19 cellular contexts compared by ENCODE assay signal in genomic region chr3:13348100-13348499, GRCh38.
DNase-seq lines count a peak whose midpoint lies in the region; ATAC-seq, FAIRE-seq and TF ChIP-seq lines count a peak whose summit lies in the region.
"Had no signal": no experiment of that assay in that cellular context is flagged by ENCODE, and none has a peak within 500 bp of the region (broad histone marks: within the 10 kb centered on the region; RNA-seq: fewer than 3 reads in every experiment).

No MANE protein-coding gene starts in this region.

- intact Hi-C loops in activated CD8-positive, alpha-beta T cell treated with anti-CD3 and anti-CD28 coated beads for 36 hours (cut with micrococcal nuclease) = loop anchor here (5.0 kb wide), 1 partner anchor 104 kb away; no protein-coding TSS in a partner anchor
- intact Hi-C loops in kidney (cut with DNase I) = no loop called here
- intact Hi-C loops in heart right ventricle (cut with DNase I) = no loop called here

- no peak for FAIRE-seq in kidney (lab: Jason Lieb, UNC)
- FAIRE-seq: islet of Langerhans, urothelium cell line had no signal

- TF ChIP-seq CTCF in activated CD8-positive, alpha-beta T cell treated with anti-CD3 and anti-CD28 coated beads for 36 hours (IDR thresholded peaks at IDR 0.05) = no peak
- no peak for TF ChIP-seq CTCF in kidney (IDR thresholded peaks at IDR 0.05; ENCODE audit: borderline replicate concordance, extremely low read depth, insufficient read depth)
- TF ChIP-seq CTCF in heart right ventricle (IDR thresholded peaks at IDR 0.05) = no peak

- peaks cover 3% of the 10 kb centered on the region; the same call in 1 of the 2 replicates for H3K36me3 ChIP-seq in iPS DF 6.9 (ENCODE audit: control insufficient read depth, insufficient read depth, low read length)
- peaks cover 25% of the 10 kb centered on the region for H3K36me3 ChIP-seq in thymus (ENCODE audit: control insufficient read depth, insufficient read depth)
- peaks cover 7 to 21% of the 10 kb centered on the region in 2 donors for H3K36me3 ChIP-seq in kidney (ENCODE audit: control insufficient read depth in 1 of 2, insufficient read depth in 2 of 2, low read length in 2 of 2)
- peaks cover 0 to 26% (median 0%) of the 10 kb centered on the region in 9 donors for H3K36me3 ChIP-seq in heart right ventricle
- H3K36me3 ChIP-seq: colonic mucosa had no signal

- H3K4me1 ChIP-seq in iPS DF 6.9 (ENCODE audit: control insufficient read depth, insufficient read depth, low read length) = peaks cover 22% of the 10 kb centered on the region
- H3K4me1 ChIP-seq in thymus (ENCODE audit: control insufficient read depth, insufficient read depth, low read length) = peaks cover 72% of the 10 kb centered on the region
- no peaks in the 10 kb centered on the region for H3K4me1 ChIP-seq in kidney (ENCODE audit: control insufficient read depth in 1 of 2, insufficient read depth in 1 of 2, low read depth in 1 of 2, low read length in 2 of 2)
- peaks cover 0 to 30% (median 6%) of the 10 kb centered on the region in 9 donors for H3K4me1 ChIP-seq in heart right ventricle
- H3K4me1 ChIP-seq: colonic mucosa, HAP-1 had no signal

- WGBS in iPS DF 6.9 (ENCODE audit: insufficient coverage, insufficient read length) = no CpG with 5 or more reads among the region's 3 CpGs
- 91% methylated on average over 3 of the region's 3 CpGs for WGBS in thymus
- 86 to 89% methylated on average over 3 of the region's 3 CpGs for WGBS in heart right ventricle, 2 donors

- POLR2A ChIA-PET in activated CD8-positive, alpha-beta T cell treated with anti-CD3 and anti-CD28 coated beads for 36 hours (lab: Charles Lee) = interaction anchor here (0.7 to 4.0 kb wide), 5 partner anchors 13 to 72 kb away, joined by 3 to 20 read pairs (median 3); partner anchors contain the start of gene NUP210

- H3K4me3 Mint-ChIP-seq in activated naive CD4-positive, alpha-beta T cell treated with anti-CD3 and anti-CD28 coated beads, Interleukin-2, amount 10 ng/mL, durations not matched to agents 7 days and 5 days = no peak overlapping the region
- no peak overlapping the region for H3K4me3 Mint-ChIP-seq in activated CD8-positive, alpha-beta T cell treated with anti-CD3 and anti-CD28 coated beads for 36 hours

- no peak for ATAC-seq in activated CD8-positive, alpha-beta T cell treated with anti-CD3 and anti-CD28 coated beads for 36 hours
- ATAC-seq in heart right ventricle = no peak
- ATAC-seq: Panc1, SK-N-SH treated with all-trans-retinoic acid at 6 μM for 48 hours had no signal

- H3K27me3 ChIP-seq in iPS DF 6.9 (ENCODE audit: control insufficient read depth, insufficient read depth, low read length) = no peaks in the 10 kb centered on the region
- H3K27me3 ChIP-seq in thymus (ENCODE audit: control insufficient read depth, insufficient read depth) = no peaks in the 10 kb centered on the region
- peaks cover 0 to 3% (median 0%) of the 10 kb centered on the region in 7 donors for H3K27me3 ChIP-seq in heart right ventricle
- H3K27me3 ChIP-seq: colonic mucosa had no signal

- H3K9me3 Mint-ChIP-seq in activated naive CD4-positive, alpha-beta T cell treated with anti-CD3 and anti-CD28 coated beads, Interleukin-2, amount 10 ng/mL, durations not matched to agents 7 days and 5 days = no peaks in the 10 kb centered on the region
- H3K9me3 Mint-ChIP-seq in activated CD8-positive, alpha-beta T cell treated with anti-CD3 and anti-CD28 coated beads for 36 hours = no peaks in the 10 kb centered on the region

- H3K27ac Mint-ChIP-seq in activated naive CD4-positive, alpha-beta T cell treated with anti-CD3 and anti-CD28 coated beads, Interleukin-2, amount 10 ng/mL, durations not matched to agents 7 days and 5 days = peak overlapping the region; percentile 93
- peak overlapping the region; percentile 68 for H3K27ac Mint-ChIP-seq in activated CD8-positive, alpha-beta T cell treated with anti-CD3 and anti-CD28 coated beads for 36 hours

- H3K9me3 ChIP-seq in iPS DF 6.9 (ENCODE audit: control insufficient read depth, insufficient read depth, low read length) (no peaks in the 10 kb centered on the region), thymus (ENCODE audit: control insufficient read depth) (no peaks in the 10 kb centered on the region), kidney (ENCODE audit: control insufficient read depth in 1 of 2, low read length in 2 of 2) (no peaks in the 10 kb centered on the region), heart right ventricle (peaks cover 0 to 7% (median 0%) of the 10 kb centered on the region in 11 donors)
- H3K9me3 ChIP-seq: colonic mucosa, HAP-1 had no signal

- H3K4me3 ChIP-seq in iPS DF 6.9 (ENCODE audit: low read length) (no peak overlapping the region), thymus (ENCODE audit: low read length) (no peak overlapping the region), kidney (ENCODE audit: low read length in 2 of 2) (no peak overlapping the region), heart right ventricle (no peak overlapping the region)
- H3K4me3 ChIP-seq: colonic mucosa, HAP-1 had no signal

- no peaks in the 10 kb centered on the region for H3K27me3 Mint-ChIP-seq in activated naive CD4-positive, alpha-beta T cell treated with anti-CD3 and anti-CD28 coated beads, Interleukin-2, amount 10 ng/mL, durations not matched to agents 7 days and 5 days
- H3K27me3 Mint-ChIP-seq in activated CD8-positive, alpha-beta T cell treated with anti-CD3 and anti-CD28 coated beads for 36 hours = no peaks in the 10 kb centered on the region

- peak overlapping the region; percentile 98 for H3K27ac ChIP-seq in iPS DF 6.9 (ENCODE audit: low read length)
- H3K27ac ChIP-seq in thymus (ENCODE audit: low read depth) = peak overlapping the region; percentile 89
- no peak overlapping the region for H3K27ac ChIP-seq in kidney (ENCODE audit: low read depth in 2 of 2, low read length in 2 of 2)
- H3K27ac ChIP-seq in heart right ventricle = peak overlapping the region in 1 of 10 donors; percentile 6
- H3K27ac ChIP-seq: colonic mucosa had no signal

- peaks cover 74% of the 10 kb centered on the region for H3K36me3 Mint-ChIP-seq in activated naive CD4-positive, alpha-beta T cell treated with anti-CD3 and anti-CD28 coated beads, Interleukin-2, amount 10 ng/mL, durations not matched to agents 7 days and 5 days
- H3K36me3 Mint-ChIP-seq in activated CD8-positive, alpha-beta T cell treated with anti-CD3 and anti-CD28 coated beads for 36 hours (ENCODE audit: low read depth) = peaks cover 70% of the 10 kb centered on the region

- peaks cover 73% of the 10 kb centered on the region for H3K4me1 Mint-ChIP-seq in activated naive CD4-positive, alpha-beta T cell treated with anti-CD3 and anti-CD28 coated beads, Interleukin-2, amount 10 ng/mL, durations not matched to agents 7 days and 5 days
- peaks cover 66% of the 10 kb centered on the region for H3K4me1 Mint-ChIP-seq in activated CD8-positive, alpha-beta T cell treated with anti-CD3 and anti-CD28 coated beads for 36 hours (ENCODE audit: low read depth)

- H3K9ac ChIP-seq in kidney (ENCODE audit: low read length in 2 of 2) = no peak overlapping the region

- no peak for DNase-seq in activated naive CD4-positive, alpha-beta T cell treated with anti-CD3 and anti-CD28 coated beads, Interleukin-2, amount 10 ng/mL, durations not matched to agents 7 days and 5 days
- no peak for DNase-seq in activated naive CD4-positive, alpha-beta T cell treated with Interleukin-2 at 50 U/mL for 16 hours
- DNase-seq in activated CD8-positive, alpha-beta T cell treated with anti-CD3 and anti-CD28 coated beads for 36 hours = no peak
- DNase-seq in iPS DF 6.9 (ENCODE audit: low read depth, low spot score) = no peak
- no peak for DNase-seq in kidney
- no peak for DNase-seq in heart right ventricle
- DNase-seq in anterior cingulate cortex (lab: John Stamatoyannopoulos, UW) = no peak
- DNase-seq: activated CD8-positive, alpha-beta memory T cell treated with anti-CD3 and anti-CD28 coated beads, Interleukin-2, amount 50 U/mL, for 4 hours; aorta; colonic mucosa; erythroblast; NCI-H2029; NCI-H524 had no signal

- CTCF ChIA-PET in activated naive CD4-positive, alpha-beta T cell treated with anti-CD3 and anti-CD28 coated beads, Interleukin-2, amount 10 ng/mL, durations not matched to agents 7 days and 5 days (lab: Charles Lee) = interaction anchor here (0.7 to 9.1 kb wide), 4 partner anchors 68 to 114 kb away, joined by 3 to 105 read pairs (median 8); no protein-coding TSS in a partner anchor
- CTCF ChIA-PET in activated CD8-positive, alpha-beta T cell treated with anti-CD3 and anti-CD28 coated beads for 36 hours (lab: Charles Lee) = interaction anchor here (1.1 to 13.2 kb wide), 8 partner anchors 14 to 300 kb away, joined by 3 to 125 read pairs (median 4); no protein-coding TSS in a partner anchor

Comparison
In these comparisons a context has a peak if more than half of its experiments do, and no peak if none do; other contexts are left out.
1. H3K27ac ChIP-seq: peak in iPS DF 6.9 (single experiment) and thymus (single experiment); none in kidney (0 of 2).